ENCODE assay signal across 8 cellular contexts in genomic region chr1:9233241-9233941, GRCh38. TPM values are rescaled to one million over a fixed set of nuclear protein-coding genes. Genes with fewer than 3 reads are reported as not detected.
DNase-seq lines count a peak whose midpoint lies in the region; ATAC-seq and TF ChIP-seq lines count a peak whose summit lies in the region.

No MANE protein-coding gene starts in this region.

- H3K27me3 Mint-ChIP-seq in activated naive CD8-positive, alpha-beta T cell = no peaks in the 10 kb centered on the region
- no peaks in the 10 kb centered on the region for H3K27me3 Mint-ChIP-seq in activated naive CD8-positive, alpha-beta T cell treated with anti-CD3 and anti-CD28 coated beads for 36 hours
- no peaks in the 10 kb centered on the region for H3K27me3 Mint-ChIP-seq in naive B cell
- H3K27me3 Mint-ChIP-seq in activated CD8-positive, alpha-beta T cell treated with anti-CD3 and anti-CD28 coated beads, Interleukin-2, amount 10 ng/mL, durations not matched to agents 7 days and 5 days (ENCODE audit: low read depth) = peaks cover 4% of the 10 kb centered on the region

- peaks cover 51% of the 10 kb centered on the region for H3K4me1 ChIP-seq in vagina

- H3K27me3 ChIP-seq in vagina = no peaks in the 10 kb centered on the region

- DNase-seq in activated naive CD8-positive, alpha-beta T cell treated with anti-CD3 and anti-CD28 coated beads for 36 hours = no peak
- DNase-seq in epidermal melanocyte (ENCODE audit: insufficient read length, low spot score) (peak; percentile 13), naive B cell (no peak), vagina (ENCODE audit: extremely low spot score in 2 of 2) (peak in 1 of 2 donors; percentile 98), iPS-NIHi11 (ENCODE audit: low spot score) (no peak)
- no peak for DNase-seq in activated CD8-positive, alpha-beta T cell treated with anti-CD3 and anti-CD28 coated beads, Interleukin-2, amount 10 ng/mL, durations not matched to agents 7 days and 5 days

- peak in 1 of 3 experiments; percentile 10 for TF ChIP-seq CTCF in vagina (IDR thresholded peaks at IDR 0.05)

- CTCF ChIA-PET in activated CD8-positive, alpha-beta T cell treated with anti-CD3 and anti-CD28 coated beads, Interleukin-2, amount 10 ng/mL, durations not matched to agents 7 days and 5 days (lab: Charles Lee) = interaction anchor here (1.2 to 2.9 kb wide), 6 partner anchors 10 to 258 kb away, joined by 3 to 18 read pairs (median 5); no protein-coding TSS in a partner anchor

- no peaks in the 10 kb centered on the region for H3K9me3 Mint-ChIP-seq in activated naive CD8-positive, alpha-beta T cell (ENCODE audit: low read depth)
- no peaks in the 10 kb centered on the region for H3K9me3 Mint-ChIP-seq in activated naive CD8-positive, alpha-beta T cell treated with anti-CD3 and anti-CD28 coated beads for 36 hours
- H3K9me3 Mint-ChIP-seq in naive B cell = no peaks in the 10 kb centered on the region
- no peaks in the 10 kb centered on the region for H3K9me3 Mint-ChIP-seq in activated CD8-positive, alpha-beta T cell treated with anti-CD3 and anti-CD28 coated beads, Interleukin-2, amount 10 ng/mL, durations not matched to agents 7 days and 5 days (ENCODE audit: insufficient read depth)

- H3K4me1 Mint-ChIP-seq in activated naive CD8-positive, alpha-beta T cell (ENCODE audit: low read depth) = peaks cover 27% of the 10 kb centered on the region
- H3K4me1 Mint-ChIP-seq in activated naive CD8-positive, alpha-beta T cell treated with anti-CD3 and anti-CD28 coated beads for 36 hours = peaks cover 30% of the 10 kb centered on the region
- peaks cover 12 to 32% (median 13%) of the 10 kb centered on the region in 3 donors for H3K4me1 Mint-ChIP-seq in naive B cell
- peaks cover 22% of the 10 kb centered on the region for H3K4me1 Mint-ChIP-seq in activated CD8-positive, alpha-beta T cell treated with anti-CD3 and anti-CD28 coated beads, Interleukin-2, amount 10 ng/mL, durations not matched to agents 7 days and 5 days (ENCODE audit: low read depth)

- H3K27ac ChIP-seq in vagina = peak overlapping the region; percentile 94

- no peak for TF ChIP-seq POLR2A in vagina (IDR thresholded peaks at IDR 0.05)

- H3K4me3 ChIP-seq in vagina = no peak overlapping the region

- peak overlapping the region; percentile 93 for H3K4me3 Mint-ChIP-seq in activated naive CD8-positive, alpha-beta T cell
- no peak overlapping the region for H3K4me3 Mint-ChIP-seq in activated naive CD8-positive, alpha-beta T cell treated with anti-CD3 and anti-CD28 coated beads for 36 hours
- peak overlapping the region; percentile 74 to 98 (median 94) for H3K4me3 Mint-ChIP-seq in naive B cell
- H3K4me3 Mint-ChIP-seq in activated CD8-positive, alpha-beta T cell treated with anti-CD3 and anti-CD28 coated beads, Interleukin-2, amount 10 ng/mL, durations not matched to agents 7 days and 5 days = no peak overlapping the region

- ATAC-seq in naive B cell (ENCODE audit: low read depth in 2 of 2) (no peak), GM19397 (IDR thresholded peaks at IDR 0.05; ENCODE audit: unreplicated experiment) (no peak)
- ATAC-seq in activated CD8-positive, alpha-beta T cell treated with anti-CD3 and anti-CD28 coated beads, Interleukin-2, amount 10 ng/mL, durations not matched to agents 7 days and 5 days = no peak

- no peaks in the 10 kb centered on the region for H3K9me3 ChIP-seq in vagina

- no peaks in the 10 kb centered on the region for H3K36me3 Mint-ChIP-seq in activated naive CD8-positive, alpha-beta T cell
- H3K36me3 Mint-ChIP-seq in activated naive CD8-positive, alpha-beta T cell treated with anti-CD3 and anti-CD28 coated beads for 36 hours = peaks cover 6% of the 10 kb centered on the region
- H3K36me3 Mint-ChIP-seq in naive B cell = no peaks in the 10 kb centered on the region
- peaks cover 8% of the 10 kb centered on the region for H3K36me3 Mint-ChIP-seq in activated CD8-positive, alpha-beta T cell treated with anti-CD3 and anti-CD28 coated beads, Interleukin-2, amount 10 ng/mL, durations not matched to agents 7 days and 5 days (ENCODE audit: low read depth)

- H3K27ac Mint-ChIP-seq in activated naive CD8-positive, alpha-beta T cell = peak overlapping the region; percentile 28
- no peak overlapping the region for H3K27ac Mint-ChIP-seq in activated naive CD8-positive, alpha-beta T cell treated with anti-CD3 and anti-CD28 coated beads for 36 hours
- H3K27ac Mint-ChIP-seq in naive B cell = peak overlapping the region in 5 of 6 donors; percentile 70 to 98 (median 82)
- H3K27ac Mint-ChIP-seq in activated CD8-positive, alpha-beta T cell treated with anti-CD3 and anti-CD28 coated beads, Interleukin-2, amount 10 ng/mL, durations not matched to agents 7 days and 5 days = no peak overlapping the region

- POLR2A ChIA-PET in activated CD8-positive, alpha-beta T cell treated with anti-CD3 and anti-CD28 coated beads, Interleukin-2, amount 10 ng/mL, durations not matched to agents 7 days and 5 days (lab: Charles Lee) = interaction anchor here (0.6 to 2.6 kb wide), 2 partner anchors 11 to 17 kb away, joined by 3 to 17 read pairs; no protein-coding TSS in a partner anchor

- no peaks in the 10 kb centered on the region for H3K36me3 ChIP-seq in vagina

- intact Hi-C loops in vagina (cut with DNase I) = no loop called here

RNA-seq across cellular contexts. Expression of gene H6PD, which starts 1.2 kb away (rescaled TPM):
- 1 to 10 TPM; 5.7 to 5.9 TPM for total RNA-seq in activated naive CD8-positive, alpha-beta T cell treated with anti-CD3 and anti-CD28 coated beads for 36 hours
- 10 to 100 TPM in 5 of 6 donors, 1 to 10 TPM in 1; 6.5 to 16.6 (median 13.6) TPM for polyA plus RNA-seq in naive B cell (ENCODE audit: low read depth in 6 of 6)
- total RNA-seq in vagina = 65.1 TPM
- 10 to 100 TPM in 1 of 2 experiments, 1 to 10 TPM in 1; 9.7 to 10.2 TPM for total RNA-seq in activated CD8-positive, alpha-beta T cell treated with anti-CD3 and anti-CD28 coated beads, Interleukin-2, amount 10 ng/mL, durations not matched to agents 7 days and 5 days

RNA-seq across cellular contexts. Expression of gene SPSB1, which starts 59.3 kb away (rescaled TPM):
- under 1 TPM; 0.36 to 0.37 TPM for total RNA-seq in activated naive CD8-positive, alpha-beta T cell treated with anti-CD3 and anti-CD28 coated beads for 36 hours
- polyA plus RNA-seq in naive B cell (ENCODE audit: low read depth in 6 of 6) = 1 to 10 TPM in 3 of 6 donors, under 1 TPM in 2, not detected in 1; 0.61 to 2.2 (median 1.2) TPM
- total RNA-seq in vagina = 40.0 TPM
- total RNA-seq in activated CD8-positive, alpha-beta T cell treated with anti-CD3 and anti-CD28 coated beads, Interleukin-2, amount 10 ng/mL, durations not matched to agents 7 days and 5 days = 1 to 10 TPM; 1.1 TPM

Comparison
In these comparisons a context has a peak if more than half of its experiments do, and no peak if none do; other contexts are left out.
1. H3K27ac Mint-ChIP-seq: peak in activated naive CD8-positive, alpha-beta T cell (single experiment) and naive B cell (5 of 6); none in activated naive CD8-positive, alpha-beta T cell treated with anti-CD3 and anti-CD28 coated beads for 36 hours (single experiment) and activated CD8-positive, alpha-beta T cell treated with anti-CD3 and anti-CD28 coated beads, Interleukin-2, amount 10 ng/mL, durations not matched to agents 7 days and 5 days (single experiment).
2. H3K4me3 Mint-ChIP-seq: peak in activated naive CD8-positive, alpha-beta T cell (single experiment) and naive B cell (8 of 8); none in activated naive CD8-positive, alpha-beta T cell treated with anti-CD3 and anti-CD28 coated beads for 36 hours (single experiment) and activated CD8-positive, alpha-beta T cell treated with anti-CD3 and anti-CD28 coated beads, Interleukin-2, amount 10 ng/mL, durations not matched to agents 7 days and 5 days (single experiment).
3. RNA of gene SPSB1, which starts 59.3 kb away (total RNA-seq): 40.0 TPM in vagina (single experiment); 1.1 TPM in activated CD8-positive, alpha-beta T cell treated with anti-CD3 and anti-CD28 coated beads, Interleukin-2, amount 10 ng/mL, durations not matched to agents 7 days and 5 days and 0.36 to 0.37 TPM in activated naive CD8-positive, alpha-beta T cell treated with anti-CD3 and anti-CD28 coated beads for 36 hours; every median in the first group is over 10 times any median in the second.